10 cellular contexts compared by ENCODE assay signal in genomic region chr14:86296173-86296572, GRCh38.
DNase-seq lines count a peak whose midpoint lies in the region; ATAC-seq and TF ChIP-seq lines count a peak whose summit lies in the region.
"Had no signal": no experiment of that assay in that cellular context is flagged by ENCODE, and none has a peak within 500 bp of the region (broad histone marks: within the 10 kb centered on the region; RNA-seq: fewer than 3 reads in every experiment).

No MANE protein-coding gene starts in this region.

- peak; percentile 93 for ATAC-seq in IMR-90 (ENCODE audit: low read depth)

- no peaks in the 10 kb centered on the region for H3K9me2 ChIP-seq in MM.1S (replicated peaks; ENCODE audit: insufficient read depth, low read length)

- peaks cover 5% of the 10 kb centered on the region for H3K4me1 ChIP-seq in IMR-90 (ENCODE audit: control insufficient read depth, insufficient read depth, low read length)
- H3K4me1 ChIP-seq in fibroblast of lung (ENCODE audit: control insufficient read depth, extremely low read depth, insufficient read depth, low read length) = no peaks in the 10 kb centered on the region
- H3K4me1 ChIP-seq in esophagus squamous epithelium = no peaks in the 10 kb centered on the region
- no peaks in the 10 kb centered on the region for H3K4me1 ChIP-seq in MM.1S (ENCODE audit: low read length)
- H3K4me1 ChIP-seq: prostate gland had no signal

- H4K20me1 ChIP-seq in IMR-90 (ENCODE audit: insufficient read depth, low read length) (no peaks in the 10 kb centered on the region), fibroblast of lung (ENCODE audit: control insufficient read depth, extremely low read depth, insufficient read depth, low read length) (no peaks in the 10 kb centered on the region), MM.1S (ENCODE audit: insufficient read depth, low read length) (no peaks in the 10 kb centered on the region)

- H2AK5ac ChIP-seq in IMR-90 (ENCODE audit: low read depth, low read length) = no peak overlapping the region

- H3K14ac ChIP-seq in IMR-90 (replicated peaks; ENCODE audit: low read depth, low read length) = no peak overlapping the region

- H3K9ac ChIP-seq in IMR-90 (ENCODE audit: low read depth, low read length) (no peak overlapping the region), fibroblast of lung (ENCODE audit: insufficient read depth, low read length) (no peak overlapping the region), MM.1S (ENCODE audit: low read length) (no peak overlapping the region)

- no peak overlapping the region for H3K23ac ChIP-seq in IMR-90 (ENCODE audit: low read depth, low read length)

- H2BK20ac ChIP-seq in IMR-90 (ENCODE audit: low read depth, low read length) = no peak overlapping the region

- TF ChIP-seq CTCF in IMR-90 (conservative IDR thresholded peaks at IDR 0.05; ENCODE audit: low read depth, low read length) (no peak), fibroblast of lung (conservative IDR thresholded peaks at IDR 0.05 in 1 of 2, IDR thresholded peaks at IDR 0.05 in 1 of 2; ENCODE audit: low read depth in 1 of 2, low read length in 2 of 2) (no peak), esophagus squamous epithelium (IDR thresholded peaks at IDR 0.05) (no peak), MM.1S (IDR thresholded peaks at IDR 0.05; ENCODE audit: low read length) (no peak)

- CTCF ChIA-PET in IMR-90 (lab: Yijun Ruan, JAX) = no interaction called here

- BruUV-seq in IMR-90 (replicated peaks; lab: Mats Ljungman, UMichigan) = no TSS peak

- no CpG with 5 or more reads among the region's 1 CpG for WGBS in IMR-90 (ENCODE audit: extremely low coverage in 2 of 2, insufficient read length in 1 of 2), 2 experiments
- WGBS in esophagus squamous epithelium, 2 donors = 48% methylated on average over 1 of the region's 1 CpG

- 0 out of 2 replicates have a peak overlapping the region, but pooled peaks have one; percentile 4 for H3K4ac ChIP-seq in IMR-90 (ENCODE audit: low read depth, low read length)

- dilution Hi-C loops in IMR-90 (cut with HindIII; ENCODE audit: low sequenced_read_pairs, unreplicated experiment) = no loop called here

- 0 out of 2 replicates have a peak, but pooled peaks cover 2% of the 10 kb centered on the region for H3K9me1 ChIP-seq in IMR-90 (ENCODE audit: insufficient read depth, low read length)

- peak overlapping the region; percentile 13; the same call in 1 of the 2 replicates for H2BK120ac ChIP-seq in IMR-90 (ENCODE audit: low read depth, low read length)

- DNase-seq in AG20443 (ENCODE audit: low spot score) (peak; percentile 50), IMR-90 (peak; percentile 80), NCI-H524 (lab: John Stamatoyannopoulos, UW) (peak; percentile 94 to 98), fibroblast of lung (ENCODE audit: low read depth in 2 of 2) (peak; percentile 7 to 70), esophagus squamous epithelium (lab: John Stamatoyannopoulos, UW) (no peak), MM.1S (no peak)
- DNase-seq in stimulated activated CD4-positive, alpha-beta T cell treated with anti-CD3 and anti-CD28 coated beads, Interleukin-12 subunit alpha, Interleukin-12 subunit beta, amount 100 ng/mL, for 4 hours = no peak
- no peak for DNase-seq in activated naive CD4-positive, alpha-beta T cell treated with anti-CD3 and anti-CD28 coated beads, Interleukin-2, amount 50 U/mL, for 16 hours
- DNase-seq: trophoblast cell had no signal

- no peak overlapping the region; a peak in 1 of 4 replicates for H4K8ac ChIP-seq in IMR-90 (ENCODE audit: low read depth in 2 of 2, low read length in 2 of 2)

- no peak overlapping the region for H2BK5ac ChIP-seq in IMR-90 (ENCODE audit: low read depth, low read length, poor library complexity, severe bottlenecking)

- no peak overlapping the region for H2AK9ac ChIP-seq in IMR-90 (replicated peaks; ENCODE audit: low read depth, low read length, poor library complexity)

- H3K9me3 ChIP-seq in IMR-90 (ENCODE audit: control insufficient read depth, insufficient read depth, low read length) (no peaks in the 10 kb centered on the region), fibroblast of lung (ENCODE audit: control insufficient read depth, insufficient read depth, low read depth, low read length) (no peaks in the 10 kb centered on the region), esophagus squamous epithelium (peaks cover 0 to 7% (median 0%) of the 10 kb centered on the region in 3 donors), MM.1S (replicated peaks; ENCODE audit: insufficient read depth, low read length) (no peaks in the 10 kb centered on the region)
- H3K9me3 ChIP-seq: prostate gland had no signal

- no peak overlapping the region for H2BK15ac ChIP-seq in IMR-90 (ENCODE audit: low read depth, low read length)

- in situ Hi-C loops in IMR-90 (cut with MboI; ENCODE audit: low sequenced_read_pairs) = no loop called here

- no peaks in the 10 kb centered on the region for H3K79me1 ChIP-seq in IMR-90 (ENCODE audit: low read depth in 1 of 2, low read length in 2 of 2)

- TF ChIP-seq RAD21 in IMR-90 (IDR thresholded peaks at IDR 0.05; ENCODE audit: low read length) = no peak

- H3K27ac ChIP-seq in IMR-90 (ENCODE audit: insufficient read depth, low read length) (no peak overlapping the region), fibroblast of lung (ENCODE audit: insufficient read depth, low read length) (no peak overlapping the region), esophagus squamous epithelium (no peak overlapping the region), MM.1S (ENCODE audit: low read length) (no peak overlapping the region)
- H3K27ac ChIP-seq: prostate gland had no signal

- H4K91ac ChIP-seq in IMR-90 (ENCODE audit: insufficient read depth, low read depth, low read length) = no peak overlapping the region; the same call in 1 of the 2 replicates

- POLR2A ChIA-PET in IMR-90 (lab: Charles Lee; ENCODE audit: unreplicated experiment) = no interaction called here

- H3K36me3 ChIP-seq in IMR-90 (ENCODE audit: control insufficient read depth, insufficient read depth, low read length) = no peaks in the 10 kb centered on the region
- no peaks in the 10 kb centered on the region for H3K36me3 ChIP-seq in fibroblast of lung (ENCODE audit: control insufficient read depth, insufficient read depth, low read length)
- no peaks in the 10 kb centered on the region for H3K36me3 ChIP-seq in esophagus squamous epithelium
- no peaks in the 10 kb centered on the region for H3K36me3 ChIP-seq in MM.1S (replicated peaks; ENCODE audit: insufficient read depth, low read length)
- H3K36me3 ChIP-seq: prostate gland had no signal

- TF ChIP-seq POLR2A in IMR-90 (IDR thresholded peaks at IDR 0.05; ENCODE audit: low read depth, low read length) (no peak), esophagus squamous epithelium (IDR thresholded peaks at IDR 0.05) (no peak)

- no peak overlapping the region for H3K56ac ChIP-seq in IMR-90 (ENCODE audit: extremely low read depth, insufficient read depth, low read length)

- H3K18ac ChIP-seq in IMR-90 (ENCODE audit: low read depth, low read length) = no peak overlapping the region

- H3K4me2 ChIP-seq in IMR-90 (ENCODE audit: low read depth, low read length) (no peak overlapping the region), fibroblast of lung (ENCODE audit: extremely low read depth, insufficient read depth, low read length) (no peak overlapping the region), MM.1S (ENCODE audit: low read depth, low read length) (no peak overlapping the region)

- H3K79me2 ChIP-seq in fibroblast of lung (ENCODE audit: control insufficient read depth, insufficient read depth, low read length) = no peaks in the 10 kb centered on the region
- no peaks in the 10 kb centered on the region for H3K79me2 ChIP-seq in MM.1S (ENCODE audit: low read length)

- H4K5ac ChIP-seq in IMR-90 (ENCODE audit: low read depth, low read length) = no peak overlapping the region

- H3F3A ChIP-seq in MM.1S (ENCODE audit: insufficient read depth, low read length) = no peaks in the 10 kb centered on the region

- H3K4me3 ChIP-seq in IMR-90 (ENCODE audit: insufficient read depth, low read depth, low read length) = no peak overlapping the region
- no peak overlapping the region for H3K4me3 ChIP-seq in fibroblast of lung (replicated peaks in 1 of 4; ENCODE audit: control extremely low read depth in 1 of 4, insufficient read depth in 1 of 4, low read depth in 3 of 4, low read length in 4 of 4)
- H3K4me3 ChIP-seq in esophagus squamous epithelium = no peak overlapping the region
- no peak overlapping the region for H3K4me3 ChIP-seq in MM.1S (ENCODE audit: low read length)
- H3K4me3 ChIP-seq: prostate gland had no signal

- intact Hi-C loops in IMR-90 (cut with micrococcal nuclease) = loop anchor here (10.0 kb wide), 1 partner anchor 499 kb away; no protein-coding TSS in a partner anchor
- intact Hi-C loops in esophagus squamous epithelium (cut with DNase I) = no loop called here

- no peaks in the 10 kb centered on the region for H3K27me3 ChIP-seq in IMR-90 (ENCODE audit: control insufficient read depth, insufficient read depth, low read length)
- H3K27me3 ChIP-seq in fibroblast of lung (ENCODE audit: control insufficient read depth, insufficient read depth, low read length) = no peaks in the 10 kb centered on the region
- H3K27me3 ChIP-seq in esophagus squamous epithelium = no peaks in the 10 kb centered on the region
- no peaks in the 10 kb centered on the region for H3K27me3 ChIP-seq in MM.1S (replicated peaks; ENCODE audit: insufficient read depth, low read length)

- H2AFZ ChIP-seq in IMR-90 (replicated peaks; ENCODE audit: low read length, poor library complexity) = no peak overlapping the region
- no peak overlapping the region for H2AFZ ChIP-seq in fibroblast of lung (ENCODE audit: low read length)
- no peak overlapping the region for H2AFZ ChIP-seq in MM.1S (ENCODE audit: low read length)

TF ChIP-seq in IMR-90, 13 proteins besides CTCF, POLR2A, EP300 and RAD21:
- TF ChIP-seq BHLHE40 (IDR thresholded peaks at IDR 0.05; ENCODE audit: low read depth, low read length) (peak; percentile 53; the same call in 1 of the 2 replicates), RFX5 (IDR thresholded peaks at IDR 0.05; ENCODE audit: low read depth, low read length) (no peak)

Comparison
In these comparisons a context has a peak if more than half of its experiments do, and no peak if none do; other contexts are left out.
1. DNase-seq: peak in AG20443 (single experiment), IMR-90 (single experiment), NCI-H524 (2 of 2) and fibroblast of lung (2 of 2); none in stimulated activated CD4-positive, alpha-beta T cell treated with anti-CD3 and anti-CD28 coated beads, Interleukin-12 subunit alpha, Interleukin-12 subunit beta, amount 100 ng/mL, for 4 hours (single experiment), activated naive CD4-positive, alpha-beta T cell treated with anti-CD3 and anti-CD28 coated beads, Interleukin-2, amount 50 U/mL, for 16 hours (single experiment), esophagus squamous epithelium (single experiment) and MM.1S (single experiment).